ENCODE assay signal across 8 cellular contexts in the genomic region with DNA sequence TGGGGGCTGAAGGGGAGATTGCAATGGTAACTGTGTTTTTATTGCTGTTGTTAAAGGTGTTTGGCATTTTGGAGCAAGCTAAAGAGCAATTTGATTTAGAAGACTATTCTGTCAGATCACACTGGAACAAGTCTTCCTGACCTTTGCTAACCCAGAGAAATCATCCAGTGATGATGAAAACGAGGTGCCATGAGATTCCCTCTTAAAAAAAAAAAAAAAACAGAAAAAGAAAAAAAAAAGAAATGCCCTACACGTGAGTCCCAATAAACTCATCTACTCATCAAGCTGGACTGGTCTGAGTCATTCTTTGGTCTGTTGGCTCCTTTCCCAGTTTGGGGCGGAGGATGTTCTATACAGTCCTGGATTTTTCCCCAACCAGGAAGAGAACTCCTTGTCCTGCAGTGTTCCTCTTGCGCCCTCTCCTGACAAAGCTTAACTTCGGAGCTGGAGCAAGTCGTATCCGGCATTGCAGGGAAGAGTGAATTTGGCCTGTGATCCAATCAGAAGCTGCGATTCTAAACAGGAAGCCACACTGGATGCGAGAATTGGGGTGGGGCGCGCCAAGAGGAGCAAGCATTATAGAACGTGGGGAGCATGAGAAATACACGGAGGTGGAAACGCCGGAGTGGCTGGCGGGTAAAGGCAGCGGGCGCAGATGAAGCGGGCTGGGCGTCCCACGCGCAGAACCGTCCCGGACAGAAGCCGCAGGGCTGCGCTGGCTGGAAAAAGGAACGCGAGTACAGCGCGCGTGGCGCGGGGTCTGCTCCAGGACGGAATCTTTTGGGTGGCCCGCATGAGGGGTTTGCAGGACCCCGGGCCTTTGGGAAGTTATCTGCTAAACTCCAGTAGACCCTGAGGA. TPM values are rescaled to one million over a fixed set of nuclear protein-coding genes. Genes with fewer than 3 reads are reported as not detected.
DNase-seq lines count a peak whose midpoint lies in the region; ATAC-seq and TF ChIP-seq lines count a peak whose summit lies in the region.

No MANE protein-coding gene starts in this region.

- H3K36me3 Mint-ChIP-seq in activated T-helper 17 cell treated with anti-CD3 and anti-CD28 coated beads, Interleukin-2, amount 50 U/mL, for 72 hours (ENCODE audit: low read depth), result no peaks in the 10 kb centered on the region
- H3K36me3 Mint-ChIP-seq in nephron progenitor cell (ENCODE audit: low read depth), result no peaks in the 10 kb centered on the region

- H3K4me1 ChIP-seq in HUES64 (ENCODE audit: insufficient read depth, low read length), result peaks cover 10% of the 10 kb centered on the region; the same call in 1 of the 2 replicates
- peaks cover 0 to 20% (median 5%) of the 10 kb centered on the region in 4 donors for H3K4me1 ChIP-seq in tibial nerve

- TF ChIP-seq POLR2A in tibial nerve (IDR thresholded peaks at IDR 0.05), result peak in 1 of 2 donors; percentile 39

- no peaks in the 10 kb centered on the region for H3K36me3 ChIP-seq in HUES64 (ENCODE audit: insufficient read depth, low read length)
- H3K36me3 ChIP-seq in tibial nerve, result no peaks in the 10 kb centered on the region

- H3K27ac Mint-ChIP-seq in activated T-helper 17 cell treated with anti-CD3 and anti-CD28 coated beads, Interleukin-2, amount 50 U/mL, for 72 hours, result peak overlapping the region; percentile 16
- peak overlapping the region; percentile 8 for H3K27ac Mint-ChIP-seq in nephron progenitor cell

- ATAC-seq in GM21447 (IDR thresholded peaks at IDR 0.05; ENCODE audit: unreplicated experiment), result peak; percentile 58
- peak; percentile 85 for ATAC-seq in activated T-helper 17 cell treated with anti-CD3 and anti-CD28 coated beads, Interleukin-2, amount 50 U/mL, for 72 hours (replicated peaks)

- H3K9me3 ChIP-seq in HUES64 (ENCODE audit: insufficient read depth, low read depth, low read length), result no peaks in the 10 kb centered on the region
- H3K9me3 ChIP-seq in tibial nerve, result no peaks in the 10 kb centered on the region

- peaks cover 17% of the 10 kb centered on the region for H3K4me1 Mint-ChIP-seq in activated T-helper 17 cell treated with anti-CD3 and anti-CD28 coated beads, Interleukin-2, amount 50 U/mL, for 72 hours
- H3K4me1 Mint-ChIP-seq in nephron progenitor cell, result peaks cover 26% of the 10 kb centered on the region

- 3% methylated on average over 36 of the region's 36 CpGs for WGBS in HUES64
- 1% methylated on average over 33 to 36 of the region's 36 CpGs for whole genome bisulfite sequencing in tibial nerve, 2 donors

- no peak overlapping the region for H3K27ac ChIP-seq in HUES64 (ENCODE audit: low read depth, low read length)
- H3K27ac ChIP-seq in tibial nerve, result peak overlapping the region; percentile 6 to 83 (median 45)

- H3K9ac ChIP-seq in HUES64 (ENCODE audit: low read depth, low read length), result no peak overlapping the region

- TF ChIP-seq CTCF in nephron progenitor cell (IDR thresholded peaks at IDR 0.05), result peak; percentile 62
- peak; percentile 65 to 88 (median 79) for TF ChIP-seq CTCF in tibial nerve (IDR thresholded peaks at IDR 0.05)

- DNase-seq in DMS79 (lab: John Stamatoyannopoulos, UW) (peak; percentile 92), NOMO-1 treated with dmso at 0.1 percent for 144 hours (lab: John Stamatoyannopoulos, UW; ENCODE audit: unreplicated experiment) (peak; percentile 90), foreskin melanocyte (peak; percentile 100), nephron progenitor cell (peak; percentile 82), tibial nerve (ENCODE audit: low spot score in 2 of 2) (peak; percentile 95 to 100)

- peaks cover 14% of the 10 kb centered on the region for H3K27me3 Mint-ChIP-seq in activated T-helper 17 cell treated with anti-CD3 and anti-CD28 coated beads, Interleukin-2, amount 50 U/mL, for 72 hours
- H3K27me3 Mint-ChIP-seq in nephron progenitor cell (ENCODE audit: low read depth, poor library complexity), result peaks cover 80% of the 10 kb centered on the region

- peak overlapping the region; percentile 89 for H3K4me3 Mint-ChIP-seq in activated T-helper 17 cell treated with anti-CD3 and anti-CD28 coated beads, Interleukin-2, amount 50 U/mL, for 72 hours
- peak overlapping the region; percentile 95 for H3K4me3 Mint-ChIP-seq in nephron progenitor cell

- peaks cover 54% of the 10 kb centered on the region for H3K27me3 ChIP-seq in HUES64 (ENCODE audit: insufficient read depth, low read length)
- peaks cover 0 to 8% of the 10 kb centered on the region in 2 donors for H3K27me3 ChIP-seq in tibial nerve

- H3K4me3 ChIP-seq in HUES64 (ENCODE audit: low read length), result peak overlapping the region; percentile 71
- H3K4me3 ChIP-seq in tibial nerve, result peak overlapping the region; percentile 45 to 69 (median 63)

- peak; percentile 71 to 84 for TF ChIP-seq EP300 in tibial nerve (IDR thresholded peaks at IDR 0.05)

- H3K9me3 Mint-ChIP-seq in activated T-helper 17 cell treated with anti-CD3 and anti-CD28 coated beads, Interleukin-2, amount 50 U/mL, for 72 hours, result no peaks in the 10 kb centered on the region
- H3K9me3 Mint-ChIP-seq in nephron progenitor cell, result no peaks in the 10 kb centered on the region

RNA-seq across cellular contexts. Expression of a gene that starts 22.4 kb away (rescaled TPM):
- polyA plus RNA-seq in HUES64 (2013, experiment 1 of 2), result 6.4 TPM
- polyA plus RNA-seq in HUES64 (2013, experiment 2 of 2), result 7.5 TPM
- total RNA-seq in activated T-helper 17 cell treated with anti-CD3 and anti-CD28 coated beads, Interleukin-2, amount 50 U/mL, for 72 hours, result not detected
- not detected for total RNA-seq in tibial nerve
